In the genomic region with DNA sequence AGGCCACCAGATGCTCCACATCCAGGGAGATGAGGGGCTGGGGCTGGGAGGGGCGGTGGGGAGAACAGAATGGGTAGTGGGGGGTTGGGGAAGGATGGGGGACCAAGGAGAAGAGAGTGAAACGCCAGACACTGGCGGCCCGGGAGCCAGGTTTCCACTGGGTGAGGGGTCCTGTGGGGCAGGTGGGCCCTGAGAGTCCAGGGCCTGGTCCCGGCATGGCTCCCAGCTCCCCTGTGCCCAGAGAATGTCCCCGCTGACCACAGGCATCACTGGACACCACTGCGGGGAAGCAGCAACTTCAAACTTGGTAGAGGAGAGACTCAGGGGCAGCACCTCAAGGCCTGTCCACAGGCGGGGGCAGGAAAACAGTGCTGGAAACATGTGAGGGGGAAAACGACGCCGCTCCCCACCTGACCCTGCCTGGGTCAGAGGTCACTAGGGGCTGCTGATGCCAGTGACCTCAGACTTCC, we compare ENCODE assay signal across 10 cellular contexts. TPM values are rescaled to one million over a fixed set of nuclear protein-coding genes. Genes with fewer than 3 reads are reported as not detected.
A peak's percentile ranks its signal among the peaks of the same experiment; 100 is the strongest.
DNase-seq lines count a peak whose midpoint lies in the region; ATAC-seq, FAIRE-seq and TF ChIP-seq lines count a peak whose summit lies in the region.
"Had no signal": no experiment of that assay in that cellular context is flagged by ENCODE, and none has a peak within 500 bp of the region (broad histone marks: within the 10 kb centered on the region; RNA-seq: fewer than 3 reads in every experiment).

No MANE protein-coding gene starts in this region.

- H3K27me3 ChIP-seq in heart right ventricle: no peaks in the 10 kb centered on the region
- H3K27me3 ChIP-seq in pancreas: no peaks in the 10 kb centered on the region

- intact Hi-C loops in Right ventricle myocardium superior (cut with DNase I): no loop called here
- intact Hi-C loops in heart right ventricle (cut with DNase I): no loop called here
- intact Hi-C loops in cardiac septum (cut with DNase I): loop anchor here (10.0 kb wide), 1 partner anchor 334 kb away; a partner anchor contains a TSS
- intact Hi-C loops in pancreas (cut with DNase I): no loop called here

- H3K36me3 ChIP-seq in heart right ventricle (peaks cover 0 to 49% (median 24%) of the 10 kb centered on the region in 9 donors), pancreas (peaks cover 0 to 23% (median 11%) of the 10 kb centered on the region in 3 donors)

- peak overlapping the region in 5 of 10 donors; percentile 15 to 91 (median 53) for H3K27ac ChIP-seq in heart right ventricle
- H3K27ac ChIP-seq in pancreas: peak overlapping the region in 2 of 4 donors; percentile 39 to 62

- TF ChIP-seq CTCF in heart right ventricle (IDR thresholded peaks at IDR 0.05) (no peak), pancreas (IDR thresholded peaks at IDR 0.05) (no peak)

- H3K4me3 ChIP-seq in heart right ventricle (no peak overlapping the region), pancreas (no peak overlapping the region)

- H3K9me3 ChIP-seq in heart right ventricle (no peaks in the 10 kb centered on the region), pancreas (no peaks in the 10 kb centered on the region)

- FAIRE-seq in pancreas (lab: Jason Lieb, UNC): no peak

- ATAC-seq in Right ventricle myocardium superior (ENCODE audit: poor library complexity) (no peak), heart right ventricle (no peak), pancreas (no peak), HG03439 (IDR thresholded peaks at IDR 0.05; ENCODE audit: unreplicated experiment) (no peak), GM19455 (IDR thresholded peaks at IDR 0.05; ENCODE audit: unreplicated experiment) (no peak)

- H3K4me1 ChIP-seq in heart right ventricle (peaks cover 10 to 71% (median 18%) of the 10 kb centered on the region in 9 donors), pancreas (peaks cover 3 to 9% (median 4%) of the 10 kb centered on the region in 3 donors)

- DNase-seq in Right ventricle myocardium superior (peak; percentile 41), heart right ventricle (no peak), cardiac septum (ENCODE audit: low spot score) (peak; percentile 59), pancreas (peak in 4 of 6 donors; percentile 13 to 63 (median 42)), DMS79 treated with DMSO at 0.1 percent for 48 hours (lab: John Stamatoyannopoulos, UW) (no peak), NCI-H524 treated with DMSO at 0.1 percent for 48 hours (lab: John Stamatoyannopoulos, UW) (no peak)
- DNase-seq: activated CD4-positive, alpha-beta memory T cell treated with anti-CD3 and anti-CD28 coated beads for 36 hours; NCI-H2171 had no signal

- WGBS in heart right ventricle, 2 donors: 92 to 95% methylated on average over 10 to 11 of the region's 11 CpGs
- WGBS in pancreas, 2 donors: 90 to 91% methylated on average over 11 of the region's 11 CpGs

RNA-seq across cellular contexts. Expression of a gene that starts 13.2 kb away (rescaled TPM):
- total RNA-seq in Right ventricle myocardium superior (49.2 TPM), heart right ventricle (10 to 100 TPM; 35.5 to 77.1 (median 41.3) TPM), cardiac septum (46.4 TPM), pancreas (10 to 100 TPM; 15.6 to 33.2 (median 19.3) TPM)
- polyA plus RNA-seq in heart right ventricle (10 to 100 TPM; 39.8 to 50.3 TPM), pancreas (10 to 100 TPM; 26.2 to 28.1 TPM)

RNA-seq across cellular contexts. Expression of a gene that starts 24.9 kb away (rescaled TPM):
- 27.5 TPM for total RNA-seq in Right ventricle myocardium superior
- total RNA-seq in heart right ventricle: 10 to 100 TPM; 22.3 to 33.7 (median 25.9) TPM
- polyA plus RNA-seq in heart right ventricle: 10 to 100 TPM; 41.9 to 47.3 TPM
- 45.1 TPM for total RNA-seq in cardiac septum
- total RNA-seq in pancreas: 10 to 100 TPM in 1 of 6 donors, 1 to 10 TPM in 5; 4.3 to 11.0 (median 7.0) TPM
- polyA plus RNA-seq in pancreas: 10 to 100 TPM; 15.7 to 20.4 TPM

Comparison
In these comparisons a context has a peak if more than half of its experiments do, and no peak if none do; other contexts are left out.
1. DNase-seq: peak in Right ventricle myocardium superior (single experiment), cardiac septum (single experiment) and pancreas (4 of 6); none in heart right ventricle (0 of 2), DMS79 treated with DMSO at 0.1 percent for 48 hours (single experiment) and NCI-H524 treated with DMSO at 0.1 percent for 48 hours (single experiment).